In genomic region chr14:104738375-104739019, GRCh38 we compare ENCODE assay signal across 19 cellular contexts. TPM values are rescaled to one million over a fixed set of nuclear protein-coding genes. Genes with fewer than 3 reads are reported as not detected.
A peak's percentile ranks its signal among the peaks of the same experiment; 100 is the strongest.
DNase-seq lines count a peak whose midpoint lies in the region; ATAC-seq and TF ChIP-seq lines count a peak whose summit lies in the region.
"Had no signal": no experiment of that assay in that cellular context is flagged by ENCODE, and none has a peak within 500 bp of the region (broad histone marks: within the 10 kb centered on the region; RNA-seq: fewer than 3 reads in every experiment).

No MANE protein-coding gene starts in this region.

- no peaks in the 10 kb centered on the region for H3K9me3 Mint-ChIP-seq in stimulated activated naive B cell treated with anti-CD40 and anti-IgM and Interleukin-4, amounts not matched to agents 10 μg/mL and 1 μg/mL and 100 μg/mL, for 72 hours
- H3K9me3 Mint-ChIP-seq: CD8-positive, alpha-beta T cell; GM23338; HFFc6 had no signal

- peaks cover 7 to 23% of the 10 kb centered on the region in 2 donors for H3K27me3 Mint-ChIP-seq in stimulated activated naive B cell treated with anti-CD40 and anti-IgM and Interleukin-4, amounts not matched to agents 10 μg/mL and 1 μg/mL and 100 μg/mL, for 72 hours
- H3K27me3 Mint-ChIP-seq: B cell had no signal

- H2AFZ ChIP-seq in osteoblast (ENCODE audit: low read length), result no peak overlapping the region
- H2AFZ ChIP-seq: GM23338 had no signal

- no peaks in the 10 kb centered on the region for H4K20me1 ChIP-seq in osteoblast (ENCODE audit: insufficient read depth, low read length)

- H3K4me1 ChIP-seq in right atrium auricular region, result peaks cover 0 to 45% of the 10 kb centered on the region in 2 donors
- peaks cover 27 to 48% (median 41%) of the 10 kb centered on the region in 9 donors for H3K4me1 ChIP-seq in heart right ventricle
- peaks cover 18 to 42% of the 10 kb centered on the region in 2 donors for H3K4me1 ChIP-seq in ascending aorta
- peaks cover 10% of the 10 kb centered on the region for H3K4me1 ChIP-seq in osteoblast (ENCODE audit: insufficient read depth, low read length)
- peaks cover 26 to 44% of the 10 kb centered on the region in 2 donors for H3K4me1 ChIP-seq in thoracic aorta (ENCODE audit: control insufficient read depth in 1 of 2, low read depth in 2 of 2)

- H3K27ac Mint-ChIP-seq in stimulated activated naive B cell treated with anti-CD40 and anti-IgM and Interleukin-4, amounts not matched to agents 10 μg/mL and 1 μg/mL and 100 μg/mL, for 72 hours, result no peak overlapping the region
- H3K27ac Mint-ChIP-seq: B cell; CD8-positive, alpha-beta T cell; GM23338; HFFc6 had no signal

- DNase-seq in right atrium auricular region (ENCODE audit: low spot score) (no peak), heart right ventricle (no peak), ascending aorta (ENCODE audit: low spot score in 2 of 2) (no peak), osteoblast (ENCODE audit: insufficient read length, low spot score, missing footprints) (peak; percentile 71), thoracic aorta (ENCODE audit: low spot score) (no peak), activated gamma-delta T cell (lab: John Stamatoyannopoulos, UW) (no peak), T-helper 9 cell (no peak)
- DNase-seq in stimulated activated naive B cell treated with anti-CD40 and anti-IgM and Interleukin-4, amounts not matched to agents 10 μg/mL and 1 μg/mL and 100 μg/mL, for 72 hours, result no peak
- DNase-seq: Calu3; CD8-positive, alpha-beta T cell; DMS79 treated with DMSO at 0.1 percent for 48 hours; GF-D8; HFFc6; IMR-90 had no signal

- H3K27ac ChIP-seq in right atrium auricular region (peak overlapping the region; percentile 91 to 95), heart right ventricle (peak overlapping the region in 2 of 10 donors; percentile 5 to 94), ascending aorta (peak overlapping the region; percentile 93 to 94), osteoblast (ENCODE audit: low read depth, low read length) (no peak overlapping the region), thoracic aorta (peak overlapping the region; percentile 34 to 91)
- H3K27ac ChIP-seq: BLaER1 treated with 17β-estradiol and CSF1 and Interleukin-3, amounts not matched to agents 10 nM and 100 nM; HL-60 had no signal

- H3K4me3 Mint-ChIP-seq in stimulated activated naive B cell treated with anti-CD40 and anti-IgM and Interleukin-4, amounts not matched to agents 10 μg/mL and 1 μg/mL and 100 μg/mL, for 72 hours, result no peak overlapping the region
- H3K4me3 Mint-ChIP-seq: B cell; CD8-positive, alpha-beta T cell; GM23338; HFFc6 had no signal

- H3K4me1 Mint-ChIP-seq in stimulated activated naive B cell treated with anti-CD40 and anti-IgM and Interleukin-4, amounts not matched to agents 10 μg/mL and 1 μg/mL and 100 μg/mL, for 72 hours, result peaks cover 6 to 11% of the 10 kb centered on the region in 2 donors
- H3K4me1 Mint-ChIP-seq: B cell, GM23338 had no signal

- H3K4me3 ChIP-seq in right atrium auricular region (no peak overlapping the region), heart right ventricle (no peak overlapping the region), ascending aorta (no peak overlapping the region), osteoblast (ENCODE audit: insufficient read depth, low read length) (no peak overlapping the region), thoracic aorta (no peak overlapping the region)
- H3K4me3 ChIP-seq: BLaER1 treated with 17β-estradiol and CSF1 and Interleukin-3, amounts not matched to agents 10 nM and 100 nM; GM23338 had no signal

- WGBS in heart right ventricle, 2 donors, result 91 to 95% methylated on average over 18 of the region's 18 CpGs

- H3K36me3 ChIP-seq in right atrium auricular region (peaks cover 34% of the 10 kb centered on the region), heart right ventricle (peaks cover 0 to 60% (median 12%) of the 10 kb centered on the region in 9 donors), ascending aorta (peaks cover 47 to 58% of the 10 kb centered on the region in 2 donors), osteoblast (ENCODE audit: insufficient read depth, low read length) (no peaks in the 10 kb centered on the region), thoracic aorta (peaks cover 32% of the 10 kb centered on the region)
- H3K36me3 ChIP-seq: BLaER1 treated with 17β-estradiol and CSF1 and Interleukin-3, amounts not matched to agents 10 nM and 100 nM had no signal

- no peak overlapping the region for H3K4me2 ChIP-seq in osteoblast (ENCODE audit: insufficient read depth, low read length)
- H3K4me2 ChIP-seq: BLaER1 treated with 17β-estradiol and CSF1 and Interleukin-3, amounts not matched to agents 10 nM and 100 nM; GM23338 had no signal

- H3K9me3 ChIP-seq in right atrium auricular region (no peaks in the 10 kb centered on the region), heart right ventricle (no peaks in the 10 kb centered on the region), ascending aorta (no peaks in the 10 kb centered on the region), osteoblast (ENCODE audit: low read depth, low read length) (no peaks in the 10 kb centered on the region), thoracic aorta (no peaks in the 10 kb centered on the region)
- H3K9me3 ChIP-seq: BLaER1 treated with 17β-estradiol and CSF1 and Interleukin-3, amounts not matched to agents 10 nM and 100 nM had no signal

- intact Hi-C loops in heart right ventricle (cut with DNase I) (no loop called here), ascending aorta (cut with DNase I) (loop anchor here (10.0 kb wide), 1 partner anchor 746 kb away; the partner anchor contains the start of gene CRIP1)

- no peaks in the 10 kb centered on the region for H3K27me3 ChIP-seq in right atrium auricular region
- H3K27me3 ChIP-seq in heart right ventricle, result no peaks in the 10 kb centered on the region
- H3K27me3 ChIP-seq in ascending aorta, result no peaks in the 10 kb centered on the region
- H3K27me3 ChIP-seq in osteoblast (ENCODE audit: insufficient read depth, low read length), result no peaks in the 10 kb centered on the region
- no peaks in the 10 kb centered on the region for H3K27me3 ChIP-seq in thoracic aorta (replicated peaks; ENCODE audit: insufficient read depth)
- H3K27me3 ChIP-seq: BLaER1 treated with 17β-estradiol and CSF1 and Interleukin-3, amounts not matched to agents 10 nM and 100 nM had no signal

- no peaks in the 10 kb centered on the region for H3K36me3 Mint-ChIP-seq in stimulated activated naive B cell treated with anti-CD40 and anti-IgM and Interleukin-4, amounts not matched to agents 10 μg/mL and 1 μg/mL and 100 μg/mL, for 72 hours

- ATAC-seq in heart right ventricle (no peak), thoracic aorta (ENCODE audit: insufficient number of reproducible peaks, low FRiP score, low read depth) (no peak)
- ATAC-seq in stimulated activated naive B cell treated with anti-CD40 and anti-IgM and Interleukin-4, amounts not matched to agents 10 μg/mL and 1 μg/mL and 100 μg/mL, for 72 hours (replicated peaks), result no peak
- ATAC-seq: CD8-positive, alpha-beta T cell; GM23338; HCT116 had no signal

- no peaks in the 10 kb centered on the region for H3K79me2 ChIP-seq in osteoblast (ENCODE audit: insufficient read depth, low read length)

- TF ChIP-seq CTCF in right atrium auricular region (IDR thresholded peaks at IDR 0.05) (no peak), heart right ventricle (IDR thresholded peaks at IDR 0.05) (no peak), ascending aorta (IDR thresholded peaks at IDR 0.05) (no peak), osteoblast (IDR thresholded peaks at IDR 0.05; ENCODE audit: extremely low read depth, low read depth, low read length) (no peak), thoracic aorta (IDR thresholded peaks at IDR 0.05) (no peak)

RNA-seq across cellular contexts. Expression of gene SIVA1, which starts 14.4 kb away (rescaled TPM):
- total RNA-seq in right atrium auricular region (100 to 1,000 TPM; 137 to 238 TPM), heart right ventricle (10 to 100 TPM; 43.3 to 69.6 (median 50.8) TPM), ascending aorta (410 TPM), osteoblast (57.2 and 62.2 TPM in 2 replicates), thoracic aorta (100 to 1,000 TPM; 218 to 320 TPM)
- 100 to 1,000 TPM in 1 of 2 donors, 10 to 100 TPM in 1; 78.6 to 203 TPM for polyA plus RNA-seq in heart right ventricle

RNA-seq across cellular contexts. Expression of gene ADSS1, which starts 14.5 kb away (rescaled TPM):
- total RNA-seq in right atrium auricular region (100 to 1,000 TPM; 113 to 158 TPM), heart right ventricle (100 to 1,000 TPM; 159 to 295 (median 195) TPM), ascending aorta (30.2 TPM), osteoblast (2.1 and 4.3 TPM in 2 replicates), thoracic aorta (10 to 100 TPM; 30.8 to 87.3 TPM)
- polyA plus RNA-seq in heart right ventricle, result 100 to 1,000 TPM in 1 of 2 donors, 10 to 100 TPM in 1; 74.6 to 220 TPM

RNA-seq across cellular contexts. Expression of gene INF2, which starts 49.1 kb away (rescaled TPM):
- total RNA-seq in right atrium auricular region, result 10 to 100 TPM; 21.9 to 43.5 TPM
- total RNA-seq in heart right ventricle, result 10 to 100 TPM; 22.5 to 40.1 (median 27.7) TPM
- polyA plus RNA-seq in heart right ventricle, result 10 to 100 TPM; 27.0 to 73.8 TPM
- 249 TPM for total RNA-seq in ascending aorta
- total RNA-seq in osteoblast, result 46.6 and 49.2 TPM in 2 replicates
- 100 to 1,000 TPM; 124 to 162 TPM for total RNA-seq in thoracic aorta

RNA-seq across cellular contexts. Expression of gene AKT1, which starts 57.1 kb away (rescaled TPM):
- total RNA-seq in right atrium auricular region (10 to 100 TPM; 77.7 to 93.8 TPM), heart right ventricle (100 to 1,000 TPM in 9 of 10 donors, 10 to 100 TPM in 1; 98.1 to 152 (median 141) TPM), ascending aorta (112 TPM), osteoblast (156 and 188 TPM in 2 replicates), thoracic aorta (100 to 1,000 TPM; 158 to 162 TPM)
- 100 to 1,000 TPM in 1 of 2 donors, 10 to 100 TPM in 1; 95.7 to 112 TPM for polyA plus RNA-seq in heart right ventricle
